9 cellular contexts compared by ENCODE assay signal in genomic region chr3:64684715-64685261, GRCh38. TPM values are rescaled to one million over a fixed set of nuclear protein-coding genes. Genes with fewer than 3 reads are reported as not detected.
DNase-seq lines count a peak whose midpoint lies in the region; TF ChIP-seq lines count a peak whose summit lies in the region.
"Had no signal": no experiment of that assay in that cellular context is flagged by ENCODE, and none has a peak within 500 bp of the region (broad histone marks: within the 10 kb centered on the region; RNA-seq: fewer than 3 reads in every experiment).

No MANE protein-coding gene starts in this region.

- POLR2A ChIA-PET in A673 (lab: Charles Lee; ENCODE audit: low non-redundant PET) (no interaction called here), SK-N-SH (lab: Yijun Ruan, JAX) (interaction anchor here (0.8 to 2.1 kb wide), 5 partner anchors 9 to 151 kb away, joined by 4 to 8 read pairs (median 4); no protein-coding TSS in a partner anchor)

- H3K27me3 ChIP-seq in A673 (replicated peaks; ENCODE audit: insufficient read depth, low read depth, low read length, poor library complexity) = no peaks in the 10 kb centered on the region
- H3K27me3 ChIP-seq in SK-N-SH (ENCODE audit: insufficient read depth) = no peaks in the 10 kb centered on the region

- DNase-seq in A673 (ENCODE audit: low spot score) (no peak), SK-N-SH (peak; percentile 49), foreskin melanocyte (peak; percentile 8), SHP77 treated with DMSO at 0.1 percent for 48 hours (lab: John Stamatoyannopoulos, UW) (no peak), NCI-H226 (no peak)
- DNase-seq in activated T-cell treated with anti-CD3 and anti-CD28 coated beads, Interleukin-2, amount 50 U/mL, for 48 hours = no peak
- DNase-seq in stimulated activated naive CD4-positive, alpha-beta T cell treated with Interleukin-2 at 50 U/mL for 16 hours (lab: John Stamatoyannopoulos, UW) = no peak

- no peak for TF ChIP-seq EP300 in SK-N-SH (IDR thresholded peaks at IDR 0.05; ENCODE audit: borderline replicate concordance in 1 of 2, low read depth in 1 of 2, low read length in 1 of 2)

- H3K9me3 ChIP-seq in A673 (ENCODE audit: low read depth, low read length, poor library complexity, severe bottlenecking) (no peaks in the 10 kb centered on the region), SK-N-SH (no peaks in the 10 kb centered on the region)

- H3K27ac Mint-ChIP-seq in nephron = peak overlapping the region; percentile 91 to 97 (median 96)

- TF ChIP-seq RAD21 in SK-N-SH (IDR thresholded peaks at IDR 0.05; ENCODE audit: low read length) = no peak

- TF ChIP-seq CTCF in A673 (conservative IDR thresholded peaks at IDR 0.05; ENCODE audit: low read depth, low read length) (no peak), SK-N-SH (IDR thresholded peaks at IDR 0.05) (no peak), nephron (IDR thresholded peaks at IDR 0.05; ENCODE audit: unreplicated experiment in 3 of 3) (no peak)

- peak overlapping the region; percentile 98 for H3K4me2 ChIP-seq in SK-N-SH

- CTCF ChIA-PET in A673 (lab: Charles Lee) = no interaction called here
- CTCF ChIA-PET in SK-N-SH (lab: Yijun Ruan, JAX) = interaction anchor here (1.5 to 4.1 kb wide), 4 partner anchors 14 to 755 kb away, joined by 4 to 17 read pairs (median 10); no protein-coding TSS in a partner anchor

- no peaks in the 10 kb centered on the region for H3K36me3 ChIP-seq in A673 (ENCODE audit: insufficient read depth, low read length, poor library complexity, severe bottlenecking)
- H3K36me3 ChIP-seq in SK-N-SH (replicated peaks in 1 of 2; ENCODE audit: control insufficient read depth in 1 of 2, insufficient read depth in 2 of 2, low read length in 1 of 2) = peaks cover 12 to 29% of the 10 kb centered on the region in 2 experiments
- H3K36me3 ChIP-seq: BLaER1 treated with 17β-estradiol and CSF1 and Interleukin-3, amounts not matched to agents 10 nM and 100 nM had no signal

- H3K4me1 ChIP-seq in A673 (ENCODE audit: insufficient read depth, low read length, poor library complexity, severe bottlenecking) = peaks cover 5% of the 10 kb centered on the region
- peaks cover 0 to 25% of the 10 kb centered on the region in 2 experiments; a peak in 2 of 4 replicates for H3K4me1 ChIP-seq in SK-N-SH (ENCODE audit: control insufficient read depth in 1 of 2, insufficient read depth in 2 of 2, low read depth in 1 of 2, low read length in 1 of 2)

- intact Hi-C loops in A673 (cut with micrococcal nuclease; ENCODE audit: unreplicated experiment) = loop anchor here (5.0 kb wide), 1 partner anchor 483 kb away; no protein-coding TSS in a partner anchor

- no peaks in the 10 kb centered on the region for H3K9me2 ChIP-seq in SK-N-SH

- peak overlapping the region; percentile 76 for H3K9ac ChIP-seq in SK-N-SH

- peaks cover 35% of the 10 kb centered on the region for H3K36me3 Mint-ChIP-seq in nephron (ENCODE audit: low read depth)

- H3K4me1 Mint-ChIP-seq in nephron = peaks cover 22% of the 10 kb centered on the region

- no peaks in the 10 kb centered on the region for H4K20me1 ChIP-seq in SK-N-SH (ENCODE audit: insufficient read depth)
- H4K20me1 ChIP-seq: BLaER1 treated with 17β-estradiol and CSF1 and Interleukin-3, amounts not matched to agents 10 nM and 100 nM had no signal

- H3K79me2 ChIP-seq in SK-N-SH (ENCODE audit: insufficient read depth) = peaks cover 35% of the 10 kb centered on the region; the same call in 1 of the 2 replicates

- H3K9me3 Mint-ChIP-seq in nephron = no peaks in the 10 kb centered on the region

- H3K4me3 ChIP-seq in A673 (ENCODE audit: low read depth, low read length, poor library complexity, severe bottlenecking) (peak overlapping the region; percentile 49), SK-N-SH (ENCODE audit: low read depth in 2 of 2, low read length in 1 of 2) (peak overlapping the region; percentile 83 to 90)

- no peak overlapping the region for H3K27ac ChIP-seq in A673 (ENCODE audit: low read depth, low read length, poor library complexity, severe bottlenecking)
- H3K27ac ChIP-seq in SK-N-SH (ENCODE audit: low read depth in 2 of 2, low read length in 1 of 2) = peak overlapping the region; percentile 87 to 98

- H3K27me3 Mint-ChIP-seq in nephron (ENCODE audit: low read depth) = no peaks in the 10 kb centered on the region

- peaks cover 21% of the 10 kb centered on the region for H3F3A ChIP-seq in SK-N-SH (replicated peaks; ENCODE audit: insufficient read depth)

- BruUV-seq in A673 (replicated peaks; lab: Mats Ljungman, UMichigan) = no TSS peak

- peak overlapping the region; percentile 93 to 97 (median 97) for H3K4me3 Mint-ChIP-seq in nephron

- WGBS in SK-N-SH (ENCODE audit: low lambda C conversion rate) = 8% methylated on average over 19 of the region's 22 CpGs

- peak overlapping the region; percentile 89 for H2AFZ ChIP-seq in SK-N-SH (ENCODE audit: low read depth)

TF ChIP-seq in SK-N-SH, 30 proteins besides CTCF, POLR2A, EP300 and RAD21:
- TF ChIP-seq MXI1 (IDR thresholded peaks at IDR 0.05; ENCODE audit: low read depth, low read length) = peak; percentile 94
- TF ChIP-seq GABPA (IDR thresholded peaks at IDR 0.05; ENCODE audit: low read depth) = no peak
- no peak for TF ChIP-seq YY1 (IDR thresholded peaks at IDR 0.05; ENCODE audit: low read depth)
- no peak for TF ChIP-seq PBX3 (IDR thresholded peaks at IDR 0.05)
- TF ChIP-seq SIN3A (IDR thresholded peaks at IDR 0.05; ENCODE audit: borderline replicate concordance, low read depth, low read length) = no peak
- TF ChIP-seq NRF1 (IDR thresholded peaks at IDR 0.05; ENCODE audit: low read depth, low read length) = peak; percentile 50
- TF ChIP-seq REST (IDR thresholded peaks at IDR 0.05; ENCODE audit: low read depth, low read length) = no peak
- no peak; the same call in 1 of the 2 replicates for TF ChIP-seq USF1 (IDR thresholded peaks at IDR 0.05; ENCODE audit: borderline replicate concordance, low read depth)
- no peak for TF ChIP-seq TEAD4 (IDR thresholded peaks at IDR 0.05; ENCODE audit: borderline replicate concordance, insufficient read depth)
- peak; percentile 59; the same call in 1 of the 2 replicates for TF ChIP-seq FOSL2 (IDR thresholded peaks at IDR 0.05; ENCODE audit: borderline replicate concordance, low read depth)
- TF ChIP-seq GATA2 (CRISPR knock-in tag; IDR thresholded peaks at IDR 0.05) = peak; percentile 15
- TF ChIP-seq RXRA (IDR thresholded peaks at IDR 0.05; ENCODE audit: borderline replicate concordance, low read depth) = no peak
- peak; percentile 19 for TF ChIP-seq CHD2 (IDR thresholded peaks at IDR 0.05; ENCODE audit: low read length, partially characterized antibody)
- TF ChIP-seq RCOR1 (IDR thresholded peaks at IDR 0.05; ENCODE audit: low read length) = peak; percentile 6; the same call in 1 of the 2 replicates
TF ChIP-seq in SK-N-SH: peak in this region for 6.

RNA-seq across cellular contexts. Expression of gene ADAMTS9, which starts 3.0 kb away (rescaled TPM):
- total RNA-seq in A673 (2021) = 0.26 TPM in 2 replicates
- polyA plus RNA-seq in SK-N-SH (2012; rRNA removed) = 4.1 and 7.1 TPM in 2 replicates
- 8.7 and 13.3 TPM in 2 replicates for polyA plus RNA-seq in SK-N-SH (2012; cell fraction: cytosol; rRNA removed)
- 9.3 and 9.7 TPM in 2 replicates for polyA plus RNA-seq in SK-N-SH (2012; cell fraction: nucleus; rRNA removed)

Comparison
In these comparisons a context has a peak if more than half of its experiments do, and no peak if none do; other contexts are left out.
1. DNase-seq: peak in SK-N-SH (single experiment) and foreskin melanocyte (single experiment); none in A673 (single experiment), activated T-cell treated with anti-CD3 and anti-CD28 coated beads, Interleukin-2, amount 50 U/mL, for 48 hours (0 of 2), SHP77 treated with DMSO at 0.1 percent for 48 hours (single experiment), NCI-H226 (single experiment) and stimulated activated naive CD4-positive, alpha-beta T cell treated with Interleukin-2 at 50 U/mL for 16 hours (single experiment).